In genomic region chr6:81900616-81901015, GRCh38 we compare ENCODE assay signal across 14 cellular contexts.
A peak's percentile ranks its signal among the peaks of the same experiment; 100 is the strongest.
DNase-seq lines count a peak whose midpoint lies in the region; ATAC-seq, FAIRE-seq and TF ChIP-seq lines count a peak whose summit lies in the region.
"Had no signal": no experiment of that assay in that cellular context is flagged by ENCODE, and none has a peak within 500 bp of the region (broad histone marks: within the 10 kb centered on the region; RNA-seq: fewer than 3 reads in every experiment).

No MANE protein-coding gene starts in this region.

- H3K4me1 Mint-ChIP-seq in nephron progenitor cell = no peaks in the 10 kb centered on the region
- H3K4me1 Mint-ChIP-seq in activated T-helper 2 cell treated with anti-CD3 and anti-CD28 coated beads, Interferon-gamma antibody, Interleukin-2, Interleukin-4, amounts not matched to agents 10 μg/mL and 5 μg/mL and 100 μg/mL, durations not matched to agents 14 hours and 24 hours and 36 hours (ENCODE audit: low read depth) = no peaks in the 10 kb centered on the region

- intact Hi-C loops in activated T-helper 2 cell treated with anti-CD3 and anti-CD28 coated beads, Interferon-gamma antibody, Interleukin-2, Interleukin-4, amounts not matched to agents 10 μg/mL and 5 μg/mL and 100 μg/mL, durations not matched to agents 14 hours and 24 hours and 36 hours (cut with micrococcal nuclease) = no loop called here

- CTCF ChIA-PET in GM10248 (lab: Yijun Ruan, JAX) = no interaction called here

- H3K27ac Mint-ChIP-seq in nephron progenitor cell = no peak overlapping the region
- no peak overlapping the region for H3K27ac Mint-ChIP-seq in activated T-helper 2 cell treated with anti-CD3 and anti-CD28 coated beads, Interferon-gamma antibody, Interleukin-2, Interleukin-4, amounts not matched to agents 10 μg/mL and 5 μg/mL and 100 μg/mL, durations not matched to agents 14 hours and 24 hours and 36 hours
- H3K27ac Mint-ChIP-seq: progenitor cell of endocrine pancreas had no signal

- H3K36me3 Mint-ChIP-seq in nephron progenitor cell (ENCODE audit: low read depth) = no peaks in the 10 kb centered on the region
- H3K36me3 Mint-ChIP-seq in activated T-helper 2 cell treated with anti-CD3 and anti-CD28 coated beads, Interferon-gamma antibody, Interleukin-2, Interleukin-4, amounts not matched to agents 10 μg/mL and 5 μg/mL and 100 μg/mL, durations not matched to agents 14 hours and 24 hours and 36 hours (ENCODE audit: low read depth) = no peaks in the 10 kb centered on the region

- FAIRE-seq in HTR-8/SVneo (lab: Jason Lieb, UNC) = no peak
- FAIRE-seq: A549 had no signal

- peaks cover 3% of the 10 kb centered on the region for H3K27me3 Mint-ChIP-seq in nephron progenitor cell (ENCODE audit: low read depth, poor library complexity)
- H3K27me3 Mint-ChIP-seq in activated T-helper 2 cell treated with anti-CD3 and anti-CD28 coated beads, Interferon-gamma antibody, Interleukin-2, Interleukin-4, amounts not matched to agents 10 μg/mL and 5 μg/mL and 100 μg/mL, durations not matched to agents 14 hours and 24 hours and 36 hours (ENCODE audit: low read depth) = no peaks in the 10 kb centered on the region
- H3K27me3 Mint-ChIP-seq: progenitor cell of endocrine pancreas had no signal

- TF ChIP-seq CTCF in nephron progenitor cell (IDR thresholded peaks at IDR 0.05) (no peak), GM10248 (IDR thresholded peaks at IDR 0.05; ENCODE audit: control extremely low read depth, extremely low read depth, low read depth, missing control alignments) (no peak)

- H3K4me3 Mint-ChIP-seq in nephron progenitor cell = no peak overlapping the region
- H3K4me3 Mint-ChIP-seq in activated T-helper 2 cell treated with anti-CD3 and anti-CD28 coated beads, Interferon-gamma antibody, Interleukin-2, Interleukin-4, amounts not matched to agents 10 μg/mL and 5 μg/mL and 100 μg/mL, durations not matched to agents 14 hours and 24 hours and 36 hours (ENCODE audit: low read depth) = no peak overlapping the region

- no peak for DNase-seq in nephron progenitor cell
- DNase-seq in GM10248 (ENCODE audit: extremely low spot score) = no peak
- DNase-seq in HTR-8/SVneo (ENCODE audit: insufficient read length, low spot score) = no peak
- no peak for DNase-seq in activated T-helper 2 cell treated with anti-CD3 and anti-CD28 coated beads, Interferon-gamma antibody, Interleukin-2, Interleukin-4, amounts not matched to agents 10 μg/mL and 5 μg/mL and 100 μg/mL, durations not matched to agents 14 hours and 24 hours and 36 hours (ENCODE audit: low spot score)
- DNase-seq: activated CD8-positive, alpha-beta memory T cell treated with anti-CD3 and anti-CD28 coated beads, Interleukin-2, amount 50 U/mL, for 48 hours; central memory CD4-positive, alpha-beta T cell; kidney glomerular epithelial cell; NCI-H2171 had no signal

- peak; percentile 98 for ATAC-seq in GM18498 (IDR thresholded peaks at IDR 0.05; ENCODE audit: unreplicated experiment)
- ATAC-seq in GM19351 (IDR thresholded peaks at IDR 0.05; ENCODE audit: unreplicated experiment) = peak; percentile 93
- peak; percentile 96 for ATAC-seq in HG02588 (IDR thresholded peaks at IDR 0.05; ENCODE audit: unreplicated experiment)
- peak; percentile 91 for ATAC-seq in HG03159 (IDR thresholded peaks at IDR 0.05; ENCODE audit: unreplicated experiment)
- ATAC-seq: A549 had no signal

- POLR2A ChIA-PET in GM10248 (lab: Yijun Ruan, JAX) = no interaction called here

- peaks cover 15% of the 10 kb centered on the region for H3K9me3 Mint-ChIP-seq in nephron progenitor cell
- H3K9me3 Mint-ChIP-seq in activated T-helper 2 cell treated with anti-CD3 and anti-CD28 coated beads, Interferon-gamma antibody, Interleukin-2, Interleukin-4, amounts not matched to agents 10 μg/mL and 5 μg/mL and 100 μg/mL, durations not matched to agents 14 hours and 24 hours and 36 hours = no peaks in the 10 kb centered on the region
